In genomic region chr5:79287907-79288306, GRCh38 we compare ENCODE assay signal across 23 cellular contexts.
"Had no signal": no experiment of that assay in that cellular context is flagged by ENCODE, and none has a peak within 500 bp of the region (broad histone marks: within the 10 kb centered on the region; RNA-seq: fewer than 3 reads in every experiment).

No MANE protein-coding gene starts in this region.

- H3K27ac Mint-ChIP-seq: activated B cell treated with CpG ODN at 0.5 μM for 24 hours; activated CD4-positive, alpha-beta T cell treated with anti-CD3 and anti-CD28 coated beads, Interleukin-2, amount 10 ng/mL, durations not matched to agents 24 days and 14 days; activated naive CD4-positive, alpha-beta T cell treated with anti-CD3 and anti-CD28 coated beads, Interleukin-2, amount 50 U/mL, for 24 hours; T-helper 1 cell treated with Interleukin-12 subunit alpha and Interleukin-12 subunit beta and Interleukin-4 antibody, amounts not matched to agents 30 μg/mL and 1 μg/mL, for 36 hours had no signal

- H3K27me3 ChIP-seq: brain microvascular endothelial cell, cardiac muscle cell had no signal

- H3K27ac ChIP-seq: brain microvascular endothelial cell, cardiac muscle cell, RWPE1 had no signal

- H3K36me3 ChIP-seq: brain microvascular endothelial cell had no signal

- H3K4me1 Mint-ChIP-seq: activated B cell treated with CpG ODN at 0.5 μM for 24 hours had no signal

- DNase-seq: activated B cell treated with CpG ODN at 0.5 μM for 24 hours; activated CD4-positive, alpha-beta T cell treated with anti-CD3 and anti-CD28 coated beads for 1 hour; activated CD4-positive, alpha-beta T cell treated with anti-CD3 and anti-CD28 coated beads, Interleukin-2, amount 10 ng/mL, durations not matched to agents 24 days and 14 days; activated CD4-positive, alpha-beta T cell treated with anti-CD3 and anti-CD28 coated beads, Interleukin-2, amount 50 U/mL, for 48 hours; activated T-cell treated with anti-CD3 and anti-CD28 coated beads for 4 hours; brain microvascular endothelial cell; MM.1S; NCI-H1105; NCI-H1436; NCI-H1694 treated with DMSO at 0.1 percent for 48 hours; NCI-H2029 treated with DMSO at 0.1 percent for 48 hours; NCI-H510A treated with DMSO at 0.1 percent for 48 hours; NCI-H69; NK-92 treated with Interleukin-12 subunit alpha and Interleukin-12 subunit beta, amount 100 ng/mL, for 24 hours; OCI-M1; Right ventricle myocardium superior; T-helper 9 cell had no signal

- ATAC-seq: Panc1 had no signal

- FAIRE-seq: TTC549 had no signal

- H3K4me3 ChIP-seq: cardiac muscle cell had no signal

- H3K27me3 Mint-ChIP-seq: activated B cell treated with CpG ODN at 0.5 μM for 24 hours; activated CD4-positive, alpha-beta T cell treated with anti-CD3 and anti-CD28 coated beads, Interleukin-2, amount 10 ng/mL, durations not matched to agents 24 days and 14 days; activated naive CD4-positive, alpha-beta T cell treated with anti-CD3 and anti-CD28 coated beads, Interleukin-2, amount 50 U/mL, for 24 hours had no signal

- H3K9me3 Mint-ChIP-seq: activated B cell treated with CpG ODN at 0.5 μM for 24 hours; activated CD4-positive, alpha-beta T cell treated with anti-CD3 and anti-CD28 coated beads, Interleukin-2, amount 10 ng/mL, durations not matched to agents 24 days and 14 days; activated naive CD4-positive, alpha-beta T cell treated with anti-CD3 and anti-CD28 coated beads, Interleukin-2, amount 50 U/mL, for 24 hours; T-helper 1 cell treated with Interleukin-12 subunit alpha and Interleukin-12 subunit beta and Interleukin-4 antibody, amounts not matched to agents 30 μg/mL and 1 μg/mL, for 36 hours had no signal

- H3K4me3 Mint-ChIP-seq: activated B cell treated with CpG ODN at 0.5 μM for 24 hours; activated CD4-positive, alpha-beta T cell treated with anti-CD3 and anti-CD28 coated beads, Interleukin-2, amount 10 ng/mL, durations not matched to agents 24 days and 14 days; activated naive CD4-positive, alpha-beta T cell treated with anti-CD3 and anti-CD28 coated beads, Interleukin-2, amount 50 U/mL, for 24 hours; T-helper 1 cell treated with Interleukin-12 subunit alpha and Interleukin-12 subunit beta and Interleukin-4 antibody, amounts not matched to agents 30 μg/mL and 1 μg/mL, for 36 hours had no signal
